8 cellular contexts compared by ENCODE assay signal in genomic region chr7:26197153-26198115, GRCh38. TPM values are rescaled to one million over a fixed set of nuclear protein-coding genes. Genes with fewer than 3 reads are reported as not detected.
DNase-seq lines count a peak whose midpoint lies in the region; ATAC-seq and TF ChIP-seq lines count a peak whose summit lies in the region.

No MANE protein-coding gene starts in this region.

- peaks cover 49% of the 10 kb centered on the region for H3K4me1 Mint-ChIP-seq in activated CD4-positive, alpha-beta memory T cell treated with anti-CD3 and anti-CD28 coated beads, Interleukin-2, amount 10 ng/mL, durations not matched to agents 7 days and 5 days

- H3K4me3 Mint-ChIP-seq in activated CD4-positive, alpha-beta memory T cell treated with anti-CD3 and anti-CD28 coated beads, Interleukin-2, amount 10 ng/mL, durations not matched to agents 7 days and 5 days = peak overlapping the region; percentile 94

- CTCF ChIA-PET in activated CD4-positive, alpha-beta memory T cell treated with anti-CD3 and anti-CD28 coated beads, Interleukin-2, amount 10 ng/mL, durations not matched to agents 7 days and 5 days (lab: Charles Lee) = interaction anchor here (0.9 to 4.9 kb wide), 13 partner anchors 9 to 304 kb away, joined by 3 to 29 read pairs (median 7); partner anchors contain the start of genes NFE2L3 and SNX10

- peaks cover 0 to 64% (median 45%) of the 10 kb centered on the region in 9 donors for H3K36me3 ChIP-seq in heart right ventricle
- peaks cover 0 to 50% of the 10 kb centered on the region in 2 donors for H3K36me3 ChIP-seq in left lung
- H3K36me3 ChIP-seq in upper lobe of right lung = peaks cover 67% of the 10 kb centered on the region

- POLR2A ChIA-PET in activated CD4-positive, alpha-beta memory T cell treated with anti-CD3 and anti-CD28 coated beads, Interleukin-2, amount 10 ng/mL, durations not matched to agents 7 days and 5 days (lab: Charles Lee) = interaction anchor here (0.6 to 13.1 kb wide), 14 partner anchors 9 to 303 kb away, joined by 3 to 406 read pairs (median 28); partner anchors contain the start of genes NFE2L3 and SNX10

- H3K9me3 Mint-ChIP-seq in activated CD4-positive, alpha-beta memory T cell treated with anti-CD3 and anti-CD28 coated beads, Interleukin-2, amount 10 ng/mL, durations not matched to agents 7 days and 5 days = no peaks in the 10 kb centered on the region

- peak overlapping the region in 3 of 10 donors; percentile 9 to 100 (median 19) for H3K27ac ChIP-seq in heart right ventricle
- peak overlapping the region; percentile 23 to 98 for H3K27ac ChIP-seq in left lung
- H3K27ac ChIP-seq in upper lobe of right lung = peak overlapping the region; percentile 28

- no peak for TF ChIP-seq CTCF in heart right ventricle (IDR thresholded peaks at IDR 0.05)
- no peak for TF ChIP-seq CTCF in left lung (IDR thresholded peaks at IDR 0.05)
- no peak for TF ChIP-seq CTCF in upper lobe of right lung (IDR thresholded peaks at IDR 0.05)
- TF ChIP-seq CTCF in GM10266 (IDR thresholded peaks at IDR 0.05; ENCODE audit: control insufficient read depth, insufficient read depth, low read depth, missing control alignments) = no peak

- no peaks in the 10 kb centered on the region for H3K9me3 ChIP-seq in heart right ventricle
- no peaks in the 10 kb centered on the region for H3K9me3 ChIP-seq in left lung
- no peaks in the 10 kb centered on the region for H3K9me3 ChIP-seq in upper lobe of right lung

- no peaks in the 10 kb centered on the region for H3K27me3 Mint-ChIP-seq in activated CD4-positive, alpha-beta memory T cell treated with anti-CD3 and anti-CD28 coated beads, Interleukin-2, amount 10 ng/mL, durations not matched to agents 7 days and 5 days

- H3K36me3 Mint-ChIP-seq in activated CD4-positive, alpha-beta memory T cell treated with anti-CD3 and anti-CD28 coated beads, Interleukin-2, amount 10 ng/mL, durations not matched to agents 7 days and 5 days (ENCODE audit: low read depth) = peaks cover 81% of the 10 kb centered on the region

- 17 to 19% methylated on average over 5 of the region's 5 CpGs for WGBS in heart right ventricle, 2 donors

- H3K27ac Mint-ChIP-seq in activated CD4-positive, alpha-beta memory T cell treated with anti-CD3 and anti-CD28 coated beads, Interleukin-2, amount 10 ng/mL, durations not matched to agents 7 days and 5 days = peak overlapping the region; percentile 98

- intact Hi-C loops in heart right ventricle (cut with DNase I) (loop anchor here in 2 of 10 donors (2.0 to 5.0 kb wide), 4 partner anchors 15 to 105 kb away; partner anchors contain the start of gene NFE2L3 (in 1 of the 2)), Right ventricle myocardium superior (cut with DNase I) (no loop called here), left lung (cut with DNase I) (loop anchor here in 1 of 2 donors (10.0 kb wide), 1 partner anchor 113 kb away; no protein-coding TSS in a partner anchor), upper lobe of right lung (cut with DNase I) (no loop called here)

- H3K4me3 ChIP-seq in heart right ventricle = peak overlapping the region in 9 of 10 donors; percentile 65 to 99 (median 85)
- H3K4me3 ChIP-seq in left lung = peak overlapping the region; percentile 81 to 93
- H3K4me3 ChIP-seq in upper lobe of right lung = peak overlapping the region; percentile 89

- H3K27me3 ChIP-seq in heart right ventricle (no peaks in the 10 kb centered on the region), left lung (no peaks in the 10 kb centered on the region), upper lobe of right lung (no peaks in the 10 kb centered on the region)

- no peak for ATAC-seq in heart right ventricle
- ATAC-seq in Right ventricle myocardium superior (ENCODE audit: poor library complexity) = no peak
- no peak for ATAC-seq in left lung
- ATAC-seq in upper lobe of right lung = no peak
- no peak for ATAC-seq in GM21717 (IDR thresholded peaks at IDR 0.05; ENCODE audit: unreplicated experiment)
- no peak for ATAC-seq in HG03095 (IDR thresholded peaks at IDR 0.05; ENCODE audit: unreplicated experiment)

- H3K4me1 ChIP-seq in heart right ventricle (peaks cover 13 to 57% (median 55%) of the 10 kb centered on the region in 9 donors), left lung (peaks cover 44 to 53% of the 10 kb centered on the region in 2 donors), upper lobe of right lung (peaks cover 54% of the 10 kb centered on the region)

- DNase-seq in heart right ventricle (no peak), Right ventricle myocardium superior (no peak), left lung (no peak), upper lobe of right lung (no peak), GM10266 (ENCODE audit: extremely low spot score) (no peak)
- no peak for DNase-seq in activated CD4-positive, alpha-beta memory T cell treated with anti-CD3 and anti-CD28 coated beads, Interleukin-2, amount 10 ng/mL, durations not matched to agents 7 days and 5 days

RNA-seq across cellular contexts. Expression of gene HNRNPA2B1, which starts 3.1 kb away (rescaled TPM):
- total RNA-seq in heart right ventricle (100 to 1,000 TPM; 364 to 445 (median 398) TPM), Right ventricle myocardium superior (400 TPM), left lung (100 to 1,000 TPM; 338 to 456 TPM), upper lobe of right lung (343 TPM)
- polyA plus RNA-seq in heart right ventricle = 100 to 1,000 TPM; 554 to 667 TPM
- total RNA-seq in activated CD4-positive, alpha-beta memory T cell treated with anti-CD3 and anti-CD28 coated beads, Interleukin-2, amount 10 ng/mL, durations not matched to agents 7 days and 5 days = 100 to 1,000 TPM; 696 to 705 TPM

RNA-seq across cellular contexts. Expression of gene CBX3, which starts 4.1 kb away (rescaled TPM):
- total RNA-seq in heart right ventricle (10 to 100 TPM; 49.0 to 72.6 (median 58.6) TPM), Right ventricle myocardium superior (54.2 TPM), left lung (100 to 1,000 TPM in 1 of 2 donors, 10 to 100 TPM in 1; 92.2 to 107 TPM), upper lobe of right lung (83.8 TPM)
- 10 to 100 TPM; 55.0 to 60.6 TPM for polyA plus RNA-seq in heart right ventricle
- 100 to 1,000 TPM; 214 to 215 TPM for total RNA-seq in activated CD4-positive, alpha-beta memory T cell treated with anti-CD3 and anti-CD28 coated beads, Interleukin-2, amount 10 ng/mL, durations not matched to agents 7 days and 5 days

RNA-seq across cellular contexts. Expression of gene NFE2L3, which starts 45.4 kb away (rescaled TPM):
- total RNA-seq in heart right ventricle (1 to 10 TPM in 5 of 10 donors, under 1 TPM in 5; 0.32 to 4.1 (median 1.1) TPM), Right ventricle myocardium superior (0.91 TPM), left lung (1 to 10 TPM; 4.9 to 5.9 TPM), upper lobe of right lung (4.1 TPM)
- 1 to 10 TPM in 1 of 2 donors, under 1 TPM in 1; 0.80 to 2.1 TPM for polyA plus RNA-seq in heart right ventricle
- 10 to 100 TPM; 21.5 to 24.0 TPM for total RNA-seq in activated CD4-positive, alpha-beta memory T cell treated with anti-CD3 and anti-CD28 coated beads, Interleukin-2, amount 10 ng/mL, durations not matched to agents 7 days and 5 days
